In genomic region chr5:5572010-5572982, GRCh38 we compare ENCODE assay signal across 16 cellular contexts.
DNase-seq lines count a peak whose midpoint lies in the region; ATAC-seq and TF ChIP-seq lines count a peak whose summit lies in the region.
"Had no signal": no experiment of that assay in that cellular context is flagged by ENCODE, and none has a peak within 500 bp of the region (broad histone marks: within the 10 kb centered on the region; RNA-seq: fewer than 3 reads in every experiment).

No MANE protein-coding gene starts in this region.

- H3K36me3 ChIP-seq in left ventricle myocardium inferior (no peaks in the 10 kb centered on the region), vagina (no peaks in the 10 kb centered on the region)

- H3K4me1 ChIP-seq in left ventricle myocardium inferior (no peaks in the 10 kb centered on the region), vagina (peaks cover 7% of the 10 kb centered on the region)
- H3K4me1 ChIP-seq: parathyroid adenoma had no signal

- ATAC-seq in GM18867 (IDR thresholded peaks at IDR 0.05; ENCODE audit: unreplicated experiment), result no peak
- ATAC-seq: stimulated activated naive B cell treated with anti-CD40 and anti-IgM and Interleukin-4, amounts not matched to agents 10 μg/mL and 1 μg/mL and 100 μg/mL, for 72 hours had no signal

- TF ChIP-seq CTCF in left ventricle myocardium inferior (IDR thresholded peaks at IDR 0.05; ENCODE audit: borderline replicate concordance) (no peak), vagina (IDR thresholded peaks at IDR 0.05) (no peak)

- intact Hi-C loops in left ventricle myocardium inferior (cut with micrococcal nuclease), result no loop called here
- intact Hi-C loops in posterior vena cava (cut with DNase I), result no loop called here
- intact Hi-C loops in vagina (cut with DNase I), result no loop called here

- TF ChIP-seq POLR2A in vagina (IDR thresholded peaks at IDR 0.05), result no peak

- no peak overlapping the region for H3K4me3 ChIP-seq in left ventricle myocardium inferior
- H3K4me3 ChIP-seq in vagina, result peak overlapping the region in 1 of 2 donors; percentile 7
- H3K4me3 ChIP-seq: lung had no signal

- peak overlapping the region; percentile 67 for H3K27ac ChIP-seq in left ventricle myocardium inferior (replicated peaks)
- H3K27ac ChIP-seq in vagina, result peak overlapping the region; percentile 67
- H3K27ac ChIP-seq: 22Rv1, HL-60, parathyroid adenoma had no signal

- DNase-seq in NCI-H1417 (lab: John Stamatoyannopoulos, UW) (peak in 2 of 3 experiments; percentile 52 to 54), NCI-H1417 treated with DMSO at 0.1 percent for 48 hours (lab: John Stamatoyannopoulos, UW) (no peak), left ventricle myocardium inferior (peak; percentile 29), posterior vena cava (ENCODE audit: low spot score) (peak; percentile 93), vagina (ENCODE audit: extremely low spot score in 2 of 2) (peak in 1 of 2 donors; percentile 85), NCI-H1105 (lab: John Stamatoyannopoulos, UW) (no peak)
- DNase-seq in activated T-cell treated with anti-CD3 and anti-CD28 coated beads, Interleukin-2, amount 50 U/mL, for 1 hour, result no peak
- DNase-seq: activated CD4-positive, alpha-beta T cell treated with anti-CD3 and anti-CD28 coated beads for 1 hour; endodermal cell; stimulated activated CD4-positive, alpha-beta T cell treated with anti-CD3 and anti-CD28 coated beads, Interleukin-2, amount 100 ng/mL, for 48 hours; stimulated activated naive B cell treated with anti-CD40 and anti-IgM and Interleukin-4, amounts not matched to agents 10 μg/mL and 1 μg/mL and 100 μg/mL, for 72 hours had no signal

- H3K9me3 ChIP-seq in left ventricle myocardium inferior (replicated peaks) (no peaks in the 10 kb centered on the region), vagina (no peaks in the 10 kb centered on the region)

- peaks cover 18% of the 10 kb centered on the region for H3K27me3 ChIP-seq in left ventricle myocardium inferior (ENCODE audit: low read depth)
- no peaks in the 10 kb centered on the region for H3K27me3 ChIP-seq in vagina

Comparison
In these comparisons a context has a peak if more than half of its experiments do, and no peak if none do; other contexts are left out.
1. DNase-seq: peak in NCI-H1417 (2 of 3), left ventricle myocardium inferior (single experiment) and posterior vena cava (single experiment); none in NCI-H1417 treated with DMSO at 0.1 percent for 48 hours (single experiment), activated T-cell treated with anti-CD3 and anti-CD28 coated beads, Interleukin-2, amount 50 U/mL, for 1 hour (single experiment) and NCI-H1105 (single experiment).